In the genomic region with DNA sequence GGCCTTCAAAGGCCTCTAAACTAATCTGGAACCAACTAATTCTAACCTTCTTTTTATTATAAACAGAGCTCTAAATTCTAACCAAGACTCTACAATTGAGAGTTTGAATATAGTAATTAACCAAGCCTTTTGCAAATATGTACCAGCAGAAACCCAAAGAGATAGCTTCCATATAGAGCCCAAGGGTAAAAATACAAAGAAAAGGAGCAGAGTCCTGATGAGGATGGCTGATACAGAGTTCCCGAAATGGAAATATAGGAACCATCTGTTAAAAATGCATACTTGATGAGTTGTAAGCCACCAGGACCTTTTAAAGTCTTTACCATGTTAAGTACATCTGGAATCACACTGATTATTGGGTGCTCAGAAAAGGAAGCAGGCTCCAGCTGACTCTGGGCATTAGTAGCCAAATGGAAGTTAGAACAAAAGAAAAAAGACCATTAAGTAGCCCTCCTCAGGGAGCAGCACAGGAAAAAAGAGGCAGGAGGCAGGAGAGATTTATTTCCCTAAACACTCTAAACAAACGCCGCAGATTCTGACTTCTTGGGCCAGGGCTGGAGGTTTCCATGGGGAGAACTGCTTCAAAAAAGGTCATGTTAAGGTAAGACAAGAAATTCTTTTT, we compare ENCODE assay signal across 19 cellular contexts.
A peak's percentile ranks its signal among the peaks of the same experiment; 100 is the strongest.
DNase-seq lines count a peak whose midpoint lies in the region; ATAC-seq and TF ChIP-seq lines count a peak whose summit lies in the region.
"Had no signal": no experiment of that assay in that cellular context is flagged by ENCODE, and none has a peak within 500 bp of the region (broad histone marks: within the 10 kb centered on the region; RNA-seq: fewer than 3 reads in every experiment).

No MANE protein-coding gene starts in this region.

- no peak overlapping the region for H3K27ac Mint-ChIP-seq in activated CD4-positive, alpha-beta T cell treated with anti-CD3 and anti-CD28 coated beads, Interleukin-2, amount 10 ng/mL, durations not matched to agents 24 days and 14 days
- H3K27ac Mint-ChIP-seq: CD8-positive, alpha-beta T cell had no signal

- peak; percentile 13 for DNase-seq in NCI-H82 (lab: John Stamatoyannopoulos, UW)
- DNase-seq in NCI-H82 treated with DMSO at 0.1 percent for 48 hours (lab: John Stamatoyannopoulos, UW; ENCODE audit: unreplicated experiment) = no peak
- peak; percentile 5 for DNase-seq in SK-N-MC (ENCODE audit: low read depth, low spot score)
- peak; percentile 4 for DNase-seq in left kidney (ENCODE audit: low read depth, low spot score)
- DNase-seq in activated CD4-positive, alpha-beta T cell treated with anti-CD3 and anti-CD28 coated beads, Interleukin-2, amount 10 ng/mL, durations not matched to agents 24 days and 14 days = no peak
- DNase-seq in DMS153 treated with DMSO at 0.1 percent for 48 hours (lab: John Stamatoyannopoulos, UW; ENCODE audit: unreplicated experiment) = no peak
- no peak for DNase-seq in upper lobe of right lung
- DNase-seq: 8988T; CD8-positive, alpha-beta T cell; DND-41; GM23248; NCI-H1436; NCI-H2029; NCI-H526 treated with DMSO at 0.1 percent for 48 hours; PC-9 had no signal

- no peaks in the 10 kb centered on the region for H3K27me3 Mint-ChIP-seq in activated CD4-positive, alpha-beta T cell treated with anti-CD3 and anti-CD28 coated beads, Interleukin-2, amount 10 ng/mL, durations not matched to agents 24 days and 14 days

- no peaks in the 10 kb centered on the region for H3K4me1 ChIP-seq in upper lobe of right lung
- H3K4me1 ChIP-seq: BLaER1, SJSA1 had no signal

- H3K4me3 ChIP-seq in SK-N-MC (no peak overlapping the region), upper lobe of right lung (no peak overlapping the region)
- H3K4me3 ChIP-seq: BLaER1, GM23248, K562, PC-9, SJSA1 had no signal

- no peak overlapping the region for H3K27ac ChIP-seq in SK-N-MC
- H3K27ac ChIP-seq in upper lobe of right lung = no peak overlapping the region
- H3K27ac ChIP-seq: BLaER1, GM23248, PC-9, SJSA1 had no signal

- no peaks in the 10 kb centered on the region for H3K36me3 Mint-ChIP-seq in activated CD4-positive, alpha-beta T cell treated with anti-CD3 and anti-CD28 coated beads, Interleukin-2, amount 10 ng/mL, durations not matched to agents 24 days and 14 days (ENCODE audit: low read depth)
- H3K36me3 Mint-ChIP-seq: CD8-positive, alpha-beta T cell had no signal

- intact Hi-C loops in activated CD4-positive, alpha-beta T cell treated with anti-CD3 and anti-CD28 coated beads, Interleukin-2, amount 10 ng/mL, durations not matched to agents 24 days and 14 days (cut with micrococcal nuclease) = no loop called here
- intact Hi-C loops in upper lobe of right lung (cut with DNase I) = no loop called here

- no peaks in the 10 kb centered on the region for H3K4me1 Mint-ChIP-seq in activated CD4-positive, alpha-beta T cell treated with anti-CD3 and anti-CD28 coated beads, Interleukin-2, amount 10 ng/mL, durations not matched to agents 24 days and 14 days

- H3K36me3 ChIP-seq in SK-N-MC (ENCODE audit: insufficient read depth, low read length) = no peaks in the 10 kb centered on the region
- H3K36me3 ChIP-seq in upper lobe of right lung = no peaks in the 10 kb centered on the region
- H3K36me3 ChIP-seq: BLaER1, SJSA1 had no signal

- H3K9ac ChIP-seq in SK-N-MC (ENCODE audit: insufficient read length) = no peak overlapping the region
- H3K9ac ChIP-seq: BLaER1, GM23248 had no signal

- ATAC-seq in upper lobe of right lung (no peak), GM21390 (IDR thresholded peaks at IDR 0.05; ENCODE audit: unreplicated experiment) (no peak)
- ATAC-seq: CD8-positive, alpha-beta T cell; K562 had no signal

- no peak for TF ChIP-seq CTCF in upper lobe of right lung (IDR thresholded peaks at IDR 0.05)

- no peaks in the 10 kb centered on the region for H3K27me3 ChIP-seq in upper lobe of right lung
- H3K27me3 ChIP-seq: BLaER1, SJSA1 had no signal

- H3K9me3 Mint-ChIP-seq in activated CD4-positive, alpha-beta T cell treated with anti-CD3 and anti-CD28 coated beads, Interleukin-2, amount 10 ng/mL, durations not matched to agents 24 days and 14 days = peaks cover 5% of the 10 kb centered on the region

- H3K9me3 ChIP-seq in SK-N-MC (ENCODE audit: low read depth, low read length) (no peaks in the 10 kb centered on the region), upper lobe of right lung (no peaks in the 10 kb centered on the region)
- H3K9me3 ChIP-seq: BLaER1, SJSA1 had no signal

- no peak overlapping the region for H3K4me3 Mint-ChIP-seq in activated CD4-positive, alpha-beta T cell treated with anti-CD3 and anti-CD28 coated beads, Interleukin-2, amount 10 ng/mL, durations not matched to agents 24 days and 14 days
- H3K4me3 Mint-ChIP-seq: CD8-positive, alpha-beta T cell had no signal

Comparison
In these comparisons a context has a peak if more than half of its experiments do, and no peak if none do; other contexts are left out.
1. DNase-seq: peak in NCI-H82 (single experiment), SK-N-MC (single experiment) and left kidney (single experiment); none in NCI-H82 treated with DMSO at 0.1 percent for 48 hours (single experiment), activated CD4-positive, alpha-beta T cell treated with anti-CD3 and anti-CD28 coated beads, Interleukin-2, amount 10 ng/mL, durations not matched to agents 24 days and 14 days (single experiment), DMS153 treated with DMSO at 0.1 percent for 48 hours (single experiment) and upper lobe of right lung (single experiment).